ENCODE assay signal across 6 cellular contexts in the genomic region with DNA sequence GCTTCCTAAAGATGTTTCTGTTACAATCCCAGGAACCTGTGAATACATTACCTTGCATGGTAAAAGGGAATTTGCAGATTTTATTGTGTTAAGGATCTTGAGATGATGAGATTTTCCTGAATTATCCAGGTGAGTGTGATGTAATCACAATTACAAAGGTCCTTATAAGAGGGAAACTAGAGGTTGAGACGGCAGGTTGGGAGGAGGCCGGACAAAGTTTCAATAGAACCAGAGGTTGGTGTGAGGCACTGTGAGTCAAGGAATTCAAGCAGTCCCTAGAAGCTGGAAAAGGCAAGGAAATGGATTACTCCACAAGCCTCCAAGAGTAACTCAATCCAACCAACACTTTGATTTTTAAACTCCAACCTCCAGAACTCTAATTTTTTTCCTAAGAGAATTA.
A peak's percentile ranks its signal among the peaks of the same experiment; 100 is the strongest.
DNase-seq lines count a peak whose midpoint lies in the region; ATAC-seq, FAIRE-seq and TF ChIP-seq lines count a peak whose summit lies in the region.
"Not testable (repeated sequence)": the region's sequence is repeated elsewhere in the genome, so short reads cannot be mapped to it uniquely, and the experiment has no call there.

No MANE protein-coding gene starts in this region.

- not testable (repeated sequence) for H3K4me1 ChIP-seq in astrocyte (ENCODE audit: insufficient read depth, low read length); keratinocyte (ENCODE audit: control insufficient read depth, extremely low read depth, insufficient read depth, low read length); mucosa of descending colon (ENCODE audit: low read depth)

- H3K9me3 ChIP-seq in astrocyte (ENCODE audit: insufficient read depth, low read depth, low read length); keratinocyte (ENCODE audit: control insufficient read depth, low read depth, low read length); mucosa of descending colon: not testable (repeated sequence)

- not testable (repeated sequence) for H3K27me3 ChIP-seq in astrocyte (ENCODE audit: insufficient read depth, low read length); bronchial epithelial cell (ENCODE audit: control insufficient read depth, insufficient read depth, low read length); keratinocyte (ENCODE audit: control insufficient read depth, extremely low read depth, insufficient read depth, low read length)

- H2AFZ ChIP-seq in astrocyte (ENCODE audit: low read depth, low read length); keratinocyte (ENCODE audit: control insufficient read depth, low read length): not testable (repeated sequence)

- not testable (repeated sequence) for H3K27ac ChIP-seq in astrocyte (ENCODE audit: low read depth, low read length); keratinocyte (ENCODE audit: control insufficient read depth, insufficient read depth, low read length)

- not testable (repeated sequence) for H3K9ac ChIP-seq in astrocyte (ENCODE audit: low read length); keratinocyte (ENCODE audit: control insufficient read depth, extremely low read depth, insufficient read depth, low read length)

- FAIRE-seq in GM18507 (lab: Jason Lieb, UNC) = peak; percentile 24
- peak; percentile 98 for FAIRE-seq in H54 (lab: Jason Lieb, UNC)
- peak; percentile 41 for FAIRE-seq in astrocyte (lab: Jason Lieb, UNC)
- peak; percentile 88 for FAIRE-seq in bronchial epithelial cell (lab: Jason Lieb, UNC)
- FAIRE-seq in keratinocyte (lab: Jason Lieb, UNC) = peak; percentile 56

- not testable (repeated sequence) for H3K36me3 ChIP-seq in astrocyte (ENCODE audit: insufficient read depth, low read length); bronchial epithelial cell (ENCODE audit: control insufficient read depth, insufficient read depth, low read length); keratinocyte (ENCODE audit: control insufficient read depth in 2 of 2, extremely low read depth in 1 of 2, insufficient read depth in 2 of 2, low read length in 2 of 2); mucosa of descending colon (ENCODE audit: low read depth)

- H3K27me3 Mint-ChIP-seq in astrocyte (ENCODE audit: low read depth, unreplicated experiment) = not testable (repeated sequence)

- not testable (repeated sequence) for H3K9me3 Mint-ChIP-seq in astrocyte (ENCODE audit: unreplicated experiment)

- H3K9me1 ChIP-seq in keratinocyte (ENCODE audit: control insufficient read depth, extremely low read depth, insufficient read depth, low read length) = not testable (repeated sequence)

- intact Hi-C loops in mucosa of descending colon (cut with DNase I, micrococcal nuclease) = not testable (repeated sequence)

- not testable (repeated sequence) for DNase-seq in GM18507 (ENCODE audit: extremely low spot score, insufficient read length, low read depth); H54 (ENCODE audit: insufficient read length, low spot score); astrocyte (ENCODE audit: low read depth); bronchial epithelial cell (ENCODE audit: low read depth); keratinocyte (ENCODE audit: low read depth, low spot score); mucosa of descending colon

- not testable (repeated sequence) for H3K4me3 Mint-ChIP-seq in astrocyte (ENCODE audit: unreplicated experiment)

- peak; percentile 60 for ATAC-seq in mucosa of descending colon

- not testable (repeated sequence) for H3K4me3 ChIP-seq in astrocyte (ENCODE audit: insufficient read depth, low read depth, low read length); bronchial epithelial cell (ENCODE audit: low read depth, low read length); keratinocyte (ENCODE audit: control insufficient read depth in 2 of 3, extremely low read depth in 1 of 3, insufficient read depth in 2 of 3, low read depth in 1 of 3, low read length in 3 of 3); mucosa of descending colon

- H3K27ac Mint-ChIP-seq in astrocyte (ENCODE audit: unreplicated experiment) = not testable (repeated sequence)

- not testable (repeated sequence) for H3K36me3 Mint-ChIP-seq in astrocyte (ENCODE audit: low read depth, unreplicated experiment)

- TF ChIP-seq POLR2A in H54 (IDR thresholded peaks at IDR 0.05; ENCODE audit: low read depth, low read length) = not testable (repeated sequence)

- H4K20me1 ChIP-seq in astrocyte (ENCODE audit: insufficient read depth, low read length); keratinocyte (ENCODE audit: control insufficient read depth, extremely low read depth, insufficient read depth, low read length): not testable (repeated sequence)

- H3K79me2 ChIP-seq in astrocyte (ENCODE audit: insufficient read depth, low read length); keratinocyte (ENCODE audit: control insufficient read depth, insufficient read depth, low read length): not testable (repeated sequence)

- TF ChIP-seq CTCF in astrocyte (IDR thresholded peaks at IDR 0.05; ENCODE audit: insufficient read depth, low read depth, low read length); bronchial epithelial cell (IDR thresholded peaks at IDR 0.05; ENCODE audit: insufficient read depth, low read length, severe bottlenecking); keratinocyte (optimal IDR thresholded peaks at IDR 0.05 in 1 of 3, IDR thresholded peaks at IDR 0.05 in 1 of 3, conservative IDR thresholded peaks at IDR 0.05 in 1 of 3; ENCODE audit: extremely low read depth in 1 of 3, insufficient read depth in 2 of 3, low read length in 3 of 3); mucosa of descending colon (IDR thresholded peaks at IDR 0.05): not testable (repeated sequence)

- dilution Hi-C loops in keratinocyte (cut with MboI; ENCODE audit: extremely low pct_ligation_motif_present, low sequenced_read_pairs) = not testable (repeated sequence)

- H3K4me1 Mint-ChIP-seq in astrocyte (ENCODE audit: low read depth, unreplicated experiment) = not testable (repeated sequence)

- H3K4me2 ChIP-seq in astrocyte (ENCODE audit: low read length); keratinocyte (ENCODE audit: control insufficient read depth, extremely low read depth, insufficient read depth, low read depth, low read length): not testable (repeated sequence)
